Comparison of ENCODE assay signal across 8 cellular contexts in genomic region chr7:95687759-95688343, GRCh38.
DNase-seq lines count a peak whose midpoint lies in the region; ATAC-seq, FAIRE-seq and TF ChIP-seq lines count a peak whose summit lies in the region.

No MANE protein-coding gene starts in this region.

- no peaks in the 10 kb centered on the region for H3K4me1 ChIP-seq in kidney (ENCODE audit: control insufficient read depth in 1 of 2, insufficient read depth in 1 of 2, low read depth in 1 of 2, low read length in 2 of 2)
- H3K4me1 ChIP-seq in prostate gland (replicated peaks), result no peaks in the 10 kb centered on the region

- H3K4me1 Mint-ChIP-seq in stimulated activated naive CD8-positive, alpha-beta T cell treated with anti-CD3 and anti-CD28 coated beads, Interleukin-15, amount 100 ng/mL, for 72 hours, result no peaks in the 10 kb centered on the region

- no peaks in the 10 kb centered on the region for H3K27me3 Mint-ChIP-seq in stimulated activated naive CD8-positive, alpha-beta T cell treated with anti-CD3 and anti-CD28 coated beads, Interleukin-15, amount 100 ng/mL, for 72 hours

- TF ChIP-seq CTCF in kidney (IDR thresholded peaks at IDR 0.05; ENCODE audit: borderline replicate concordance, extremely low read depth, insufficient read depth) (peak; percentile 39), prostate gland (IDR thresholded peaks at IDR 0.05) (peak in 1 of 4 experiments; percentile 48)

- no peaks in the 10 kb centered on the region for H3K9me3 Mint-ChIP-seq in stimulated activated naive CD8-positive, alpha-beta T cell treated with anti-CD3 and anti-CD28 coated beads, Interleukin-15, amount 100 ng/mL, for 72 hours

- 55% methylated on average over 4 of the region's 4 CpGs for WGBS in prostate gland

- ATAC-seq in stimulated activated naive CD8-positive, alpha-beta T cell treated with anti-CD3 and anti-CD28 coated beads, Interleukin-15, amount 100 ng/mL, for 72 hours, result peak; percentile 8
- ATAC-seq in stimulated activated naive CD8-positive, alpha-beta T cell treated with anti-CD3 and anti-CD28 coated beads, Interleukin-15, Interleukin-2, amounts not matched to agents 100 U/mL and 50 U/mL, for 24 hours, result no peak
- ATAC-seq in HG02970 (IDR thresholded peaks at IDR 0.05; ENCODE audit: low FRiP score, unreplicated experiment), result no peak

- H3K9ac ChIP-seq in kidney (ENCODE audit: low read length in 2 of 2), result no peak overlapping the region

- H3K9me3 ChIP-seq in kidney (ENCODE audit: control insufficient read depth in 1 of 2, low read length in 2 of 2) (no peaks in the 10 kb centered on the region), prostate gland (no peaks in the 10 kb centered on the region)

- no peaks in the 10 kb centered on the region for H3K36me3 ChIP-seq in kidney (ENCODE audit: control insufficient read depth in 1 of 2, insufficient read depth in 2 of 2, low read length in 2 of 2)
- H3K36me3 ChIP-seq in prostate gland, result no peaks in the 10 kb centered on the region

- peak; percentile 11 for FAIRE-seq in kidney (lab: Jason Lieb, UNC)

- no peak for DNase-seq in stimulated activated naive CD8-positive, alpha-beta T cell treated with anti-CD3 and anti-CD28 coated beads, Interleukin-15, amount 100 ng/mL, for 72 hours
- DNase-seq in stimulated activated naive CD8-positive, alpha-beta T cell treated with anti-CD3 and anti-CD28 coated beads, Interleukin-15, Interleukin-2, amounts not matched to agents 100 U/mL and 50 U/mL, for 24 hours, result no peak
- DNase-seq in NCI-H1694 (lab: John Stamatoyannopoulos, UW) (peak; percentile 19), kidney (no peak), prostate gland (ENCODE audit: low spot score) (no peak)
- no peak for DNase-seq in effector CD4-positive, alpha-beta T cell

- peak overlapping the region; percentile 69 for H3K27ac ChIP-seq in angular gyrus (ENCODE audit: low read depth, low read length)
- no peak overlapping the region for H3K27ac ChIP-seq in kidney (ENCODE audit: low read depth in 2 of 2, low read length in 2 of 2)
- H3K27ac ChIP-seq in prostate gland, result no peak overlapping the region

- intact Hi-C loops in kidney (cut with DNase I), result loop anchor here (5.0 kb wide), 1 partner anchor 161 kb away; no protein-coding TSS in a partner anchor
- intact Hi-C loops in prostate gland (cut with DNase I), result loop anchor here (5.0 kb wide), 1 partner anchor 176 kb away; no protein-coding TSS in a partner anchor

- no peaks in the 10 kb centered on the region for H3K27me3 ChIP-seq in prostate gland (replicated peaks; ENCODE audit: insufficient read depth)

- H3K4me3 ChIP-seq in kidney (ENCODE audit: low read length in 2 of 2), result no peak overlapping the region
- no peak overlapping the region for H3K4me3 ChIP-seq in prostate gland

- no peak overlapping the region for H3K27ac Mint-ChIP-seq in stimulated activated naive CD8-positive, alpha-beta T cell treated with anti-CD3 and anti-CD28 coated beads, Interleukin-15, amount 100 ng/mL, for 72 hours

- no peak for TF ChIP-seq POLR2A in prostate gland (IDR thresholded peaks at IDR 0.05)

- H3K4me3 Mint-ChIP-seq in stimulated activated naive CD8-positive, alpha-beta T cell treated with anti-CD3 and anti-CD28 coated beads, Interleukin-15, amount 100 ng/mL, for 72 hours, result no peak overlapping the region
